Comparison of ENCODE assay signal across 25 cellular contexts in the genomic region with DNA sequence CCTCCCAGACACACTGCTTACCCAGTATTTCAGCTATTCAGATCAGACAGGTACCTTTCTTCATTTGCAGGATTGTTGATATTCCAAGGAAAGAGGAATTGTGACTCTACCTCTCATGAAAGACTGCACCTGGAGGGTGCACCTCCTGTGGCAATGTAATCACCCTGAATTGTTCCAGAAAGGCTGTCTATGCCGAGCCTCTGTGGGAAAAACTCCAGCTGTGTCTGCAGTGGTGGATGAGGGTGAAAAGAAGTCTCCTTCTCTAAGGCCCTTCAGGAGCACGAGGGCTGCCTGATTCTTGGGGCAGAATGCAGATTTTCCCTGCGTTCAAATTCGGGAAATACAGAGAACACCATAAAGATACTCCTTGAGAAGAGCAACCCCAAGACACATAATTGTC.
"Had no signal": no experiment of that assay in that cellular context is flagged by ENCODE, and none has a peak within 500 bp of the region (broad histone marks: within the 10 kb centered on the region; RNA-seq: fewer than 3 reads in every experiment).

No MANE protein-coding gene starts in this region.

- H3K27ac ChIP-seq: colonic mucosa, coronary artery, dorsolateral prefrontal cortex, epithelial cell of prostate, esophagus muscularis mucosa, esophagus squamous epithelium, foreskin keratinocyte, gastrocnemius medialis, gastroesophageal sphincter, heart left ventricle, heart right ventricle had no signal

- H3K4me3 ChIP-seq: colonic mucosa, coronary artery, dorsolateral prefrontal cortex, esophagus muscularis mucosa, esophagus squamous epithelium, gastrocnemius medialis, gastroesophageal sphincter, heart left ventricle, heart right ventricle had no signal

- ATAC-seq: effector memory CD8-positive, alpha-beta T cell; esophagus mucosa; foreskin keratinocyte; gastrocnemius medialis; gastroesophageal sphincter; heart left ventricle; heart right ventricle had no signal

- H3K4me1 ChIP-seq: colonic mucosa, esophagus muscularis mucosa, esophagus squamous epithelium, foreskin keratinocyte, gastrocnemius medialis, gastroesophageal sphincter, heart left ventricle, heart right ventricle had no signal

- H3K27me3 ChIP-seq: colonic mucosa, esophagus muscularis mucosa, gastrocnemius medialis, gastroesophageal sphincter had no signal

- H3K4me3 Mint-ChIP-seq: dendritic cell treated with granulocyte-macrophage colony-stimulating factor and Interleukin-4, amounts not matched to agents 40 ng/mL and 50 ng/mL, for 4 days; effector memory CD8-positive, alpha-beta T cell; endodermal cell had no signal

- DNase-seq: colonic mucosa; cortex of kidney; dermis blood vessel endothelial cell; dorsolateral prefrontal cortex; effector CD4-positive, alpha-beta T cell; effector CD8-positive, alpha-beta T cell; effector memory CD4-positive, alpha-beta T cell; effector memory CD8-positive, alpha-beta T cell; endodermal cell; erythroblast; esophagus squamous epithelium; foreskin fibroblast; foreskin keratinocyte; foreskin melanocyte; gastrocnemius medialis; glutamatergic neuron; head of caudate nucleus; heart left ventricle; heart right ventricle had no signal

- H3K9me3 Mint-ChIP-seq: endodermal cell had no signal

- H3K27me3 Mint-ChIP-seq: dendritic cell treated with granulocyte-macrophage colony-stimulating factor and Interleukin-4, amounts not matched to agents 40 ng/mL and 50 ng/mL, for 4 days had no signal

- H3K27ac Mint-ChIP-seq: dendritic cell treated with granulocyte-macrophage colony-stimulating factor and Interleukin-4, amounts not matched to agents 40 ng/mL and 50 ng/mL, for 4 days; effector memory CD8-positive, alpha-beta T cell; endodermal cell had no signal

- H3K9me3 ChIP-seq: colonic mucosa, esophagus muscularis mucosa, esophagus squamous epithelium, gastrocnemius medialis, gastroesophageal sphincter, heart left ventricle had no signal

- H3K36me3 ChIP-seq: colonic mucosa, esophagus muscularis mucosa, esophagus squamous epithelium, gastrocnemius medialis, gastroesophageal sphincter, heart left ventricle, heart right ventricle had no signal
